ENCODE assay signal across 11 cellular contexts in genomic region chr21:34933609-34934345, GRCh38.
A peak's percentile ranks its signal among the peaks of the same experiment; 100 is the strongest.
DNase-seq lines count a peak whose midpoint lies in the region; ATAC-seq and TF ChIP-seq lines count a peak whose summit lies in the region.
"Had no signal": no experiment of that assay in that cellular context is flagged by ENCODE, and none has a peak within 500 bp of the region (broad histone marks: within the 10 kb centered on the region; RNA-seq: fewer than 3 reads in every experiment).

No MANE protein-coding gene starts in this region.

- H3K79me2 ChIP-seq in osteoblast (ENCODE audit: insufficient read depth, low read length): no peaks in the 10 kb centered on the region

- H3K4me3 Mint-ChIP-seq in HFFc6: no peak overlapping the region

- intact Hi-C loops in lower lobe of right lung (cut with DNase I): no loop called here

- no peak overlapping the region for H3K4me2 ChIP-seq in osteoblast (ENCODE audit: insufficient read depth, low read length)

- H3K9me3 Mint-ChIP-seq in HFFc6: no peaks in the 10 kb centered on the region

- H4K20me1 ChIP-seq in osteoblast (ENCODE audit: insufficient read depth, low read length): no peaks in the 10 kb centered on the region

- H3K27ac Mint-ChIP-seq in HFFc6: no peak overlapping the region

- DNase-seq in Daoy (ENCODE audit: low read depth) (peak; percentile 26), T-helper 22 cell (ENCODE audit: low read depth) (peak; percentile 17), lower lobe of right lung (no peak), osteoblast (ENCODE audit: insufficient read length, low spot score, missing footprints) (no peak), HFFc6 (no peak)
- DNase-seq: GF-D8, sigmoid colon had no signal

- TF ChIP-seq CTCF in lower lobe of right lung (IDR thresholded peaks at IDR 0.05) (no peak), osteoblast (IDR thresholded peaks at IDR 0.05; ENCODE audit: extremely low read depth, low read depth, low read length) (no peak), HFFc6 (IDR thresholded peaks at IDR 0.05) (no peak)

- H3K27me3 ChIP-seq in lower lobe of right lung (ENCODE audit: low read depth) (no peaks in the 10 kb centered on the region), osteoblast (ENCODE audit: insufficient read depth, low read length) (no peaks in the 10 kb centered on the region)
- H3K27me3 ChIP-seq: sigmoid colon, tibial nerve had no signal

- H3K27me3 Mint-ChIP-seq in HFFc6 (ENCODE audit: insufficient read depth): no peaks in the 10 kb centered on the region

- H3K4me1 Mint-ChIP-seq in HFFc6 (ENCODE audit: low read depth): peaks cover 78% of the 10 kb centered on the region

- H3K36me3 Mint-ChIP-seq in HFFc6 (ENCODE audit: low read depth): peaks cover 20% of the 10 kb centered on the region; the same call in 1 of the 2 replicates

- H3K36me3 ChIP-seq in lower lobe of right lung (no peaks in the 10 kb centered on the region), osteoblast (ENCODE audit: insufficient read depth, low read length) (no peaks in the 10 kb centered on the region)
- H3K36me3 ChIP-seq: sigmoid colon, tibial nerve had no signal

- no peak overlapping the region for H2AFZ ChIP-seq in osteoblast (ENCODE audit: low read length)

- H3K27ac ChIP-seq in lower lobe of right lung: peak overlapping the region; percentile 37
- no peak overlapping the region for H3K27ac ChIP-seq in osteoblast (ENCODE audit: low read depth, low read length)
- H3K27ac ChIP-seq: sigmoid colon had no signal

- H3K4me1 ChIP-seq in lower lobe of right lung (peaks cover 17% of the 10 kb centered on the region), osteoblast (ENCODE audit: insufficient read depth, low read length) (peaks cover 32% of the 10 kb centered on the region)

- H3K9me3 ChIP-seq in lower lobe of right lung (no peaks in the 10 kb centered on the region), osteoblast (ENCODE audit: low read depth, low read length) (no peaks in the 10 kb centered on the region)
- H3K9me3 ChIP-seq: sigmoid colon, tibial nerve had no signal

- H3K4me3 ChIP-seq in lower lobe of right lung (no peak overlapping the region), osteoblast (ENCODE audit: insufficient read depth, low read length) (no peak overlapping the region)
- H3K4me3 ChIP-seq: sigmoid colon, tibial nerve had no signal

- ATAC-seq in GM21576 (IDR thresholded peaks at IDR 0.05; ENCODE audit: unreplicated experiment) (peak; percentile 64), lower lobe of right lung (peak; percentile 71 to 82), HG02840 (IDR thresholded peaks at IDR 0.05; ENCODE audit: low FRiP score, unreplicated experiment) (no peak), HG03442 (IDR thresholded peaks at IDR 0.05; ENCODE audit: unreplicated experiment) (no peak)

Comparison
In these comparisons a context has a peak if more than half of its experiments do, and no peak if none do; other contexts are left out.
1. DNase-seq: peak in Daoy (single experiment) and T-helper 22 cell (single experiment); none in lower lobe of right lung (single experiment), osteoblast (single experiment) and HFFc6 (single experiment).
2. ATAC-seq: peak in GM21576 (single experiment) and lower lobe of right lung (2 of 2); none in HG02840 (single experiment) and HG03442 (single experiment).